26 cellular contexts compared by ENCODE assay signal in genomic region chr6:8278562-8278961, GRCh38.
"Had no signal": no experiment of that assay in that cellular context is flagged by ENCODE, and none has a peak within 500 bp of the region (broad histone marks: within the 10 kb centered on the region; RNA-seq: fewer than 3 reads in every experiment).

No MANE protein-coding gene starts in this region.

- DNase-seq: activated CD4-positive, alpha-beta T cell treated with anti-CD3 and anti-CD28 coated beads for 1 hour; activated CD4-positive, alpha-beta T cell treated with anti-CD3 and anti-CD28 coated beads, Interleukin-2, amount 50 U/mL, for 1 hour; activated CD8-positive, alpha-beta T cell treated with anti-CD3 and anti-CD28 coated beads, Interleukin-2, amount 10 ng/mL, durations not matched to agents 7 days and 5 days; brain microvascular endothelial cell; caudate nucleus; dermis blood vessel endothelial cell; effector memory CD4-positive, alpha-beta T cell; foreskin melanocyte; hypothalamus; left ventricle myocardium superior; mammary epithelial cell; midbrain; natural killer cell; pancreas; right lobe of liver; stimulated activated CD4-positive, alpha-beta T cell treated with anti-CD3 and anti-CD28 coated beads, Interleukin-2, amount 100 ng/mL, for 24 hours; stimulated activated naive CD8-positive, alpha-beta T cell treated with anti-CD3 and anti-CD28 coated beads, Interleukin-15, amount 100 ng/mL, for 72 hours; tibial artery; WERI-Rb-1 had no signal

- ATAC-seq: activated CD8-positive, alpha-beta T cell treated with anti-CD3 and anti-CD28 coated beads, Interleukin-2, amount 10 ng/mL, durations not matched to agents 7 days and 5 days; left ventricle myocardium superior; pancreas; right lobe of liver; stimulated activated effector memory CD8-positive, alpha-beta T cell treated with anti-CD3 and anti-CD28 coated beads, Interleukin-12 subunit alpha, Interleukin-12 subunit beta, amount 100 ng/mL, for 72 hours; stimulated activated naive CD8-positive, alpha-beta T cell treated with anti-CD3 and anti-CD28 coated beads, Interleukin-15, amount 100 ng/mL, for 72 hours had no signal

- H3K27ac Mint-ChIP-seq: activated CD8-positive, alpha-beta T cell treated with anti-CD3 and anti-CD28 coated beads, Interleukin-2, amount 10 ng/mL, durations not matched to agents 7 days and 5 days; activated naive CD8-positive, alpha-beta T cell; natural killer cell; stimulated activated effector memory CD8-positive, alpha-beta T cell treated with anti-CD3 and anti-CD28 coated beads, Interleukin-12 subunit alpha, Interleukin-12 subunit beta, amount 100 ng/mL, for 72 hours; stimulated activated naive CD8-positive, alpha-beta T cell treated with anti-CD3 and anti-CD28 coated beads, Interleukin-15, amount 100 ng/mL, for 72 hours; T-helper 2 cell treated with Interferon-gamma antibody and Interleukin-4, amounts not matched to agents 5 μg/mL and 100 μg/mL, for 36 hours had no signal

- H3K4me1 Mint-ChIP-seq: stimulated activated effector memory CD8-positive, alpha-beta T cell treated with anti-CD3 and anti-CD28 coated beads, Interleukin-12 subunit alpha, Interleukin-12 subunit beta, amount 100 ng/mL, for 72 hours had no signal

- H3K36me3 ChIP-seq: adrenal gland, ascending aorta, brain microvascular endothelial cell, pancreas, right lobe of liver, tibial artery, WERI-Rb-1 had no signal

- H3K36me3 Mint-ChIP-seq: activated naive CD8-positive, alpha-beta T cell; natural killer cell; stimulated activated effector memory CD8-positive, alpha-beta T cell treated with anti-CD3 and anti-CD28 coated beads, Interleukin-12 subunit alpha, Interleukin-12 subunit beta, amount 100 ng/mL, for 72 hours had no signal

- H3K4me3 Mint-ChIP-seq: activated CD8-positive, alpha-beta T cell treated with anti-CD3 and anti-CD28 coated beads, Interleukin-2, amount 10 ng/mL, durations not matched to agents 7 days and 5 days; activated naive CD8-positive, alpha-beta T cell; natural killer cell; stimulated activated effector memory CD8-positive, alpha-beta T cell treated with anti-CD3 and anti-CD28 coated beads, Interleukin-12 subunit alpha, Interleukin-12 subunit beta, amount 100 ng/mL, for 72 hours; stimulated activated naive CD8-positive, alpha-beta T cell treated with anti-CD3 and anti-CD28 coated beads, Interleukin-15, amount 100 ng/mL, for 72 hours; T-helper 2 cell treated with Interferon-gamma antibody and Interleukin-4, amounts not matched to agents 5 μg/mL and 100 μg/mL, for 36 hours had no signal

- H3K9me3 ChIP-seq: adrenal gland, ascending aorta, pancreas, right lobe of liver, tibial artery had no signal

- H3K4me1 ChIP-seq: adrenal gland, ascending aorta, pancreas, right lobe of liver, tibial artery had no signal

- H3K27me3 ChIP-seq: adrenal gland, ascending aorta, brain microvascular endothelial cell, right lobe of liver had no signal

- H3K27me3 Mint-ChIP-seq: activated naive CD8-positive, alpha-beta T cell; stimulated activated naive CD8-positive, alpha-beta T cell treated with anti-CD3 and anti-CD28 coated beads, Interleukin-15, amount 100 ng/mL, for 72 hours had no signal

- H3K9me3 Mint-ChIP-seq: natural killer cell; stimulated activated effector memory CD8-positive, alpha-beta T cell treated with anti-CD3 and anti-CD28 coated beads, Interleukin-12 subunit alpha, Interleukin-12 subunit beta, amount 100 ng/mL, for 72 hours; T-helper 2 cell treated with Interferon-gamma antibody and Interleukin-4, amounts not matched to agents 5 μg/mL and 100 μg/mL, for 36 hours had no signal

- H3K4me3 ChIP-seq: adrenal gland, ascending aorta, pancreas, right lobe of liver, skin epidermis, tibial artery had no signal

- FAIRE-seq: islet of Langerhans, pancreas had no signal

- H3K27ac ChIP-seq: adrenal gland, ascending aorta, brain microvascular endothelial cell, pancreas, right lobe of liver, skin epidermis, tibial artery, WERI-Rb-1 had no signal
